19 cellular contexts compared by ENCODE assay signal in genomic region chr9:125461501-125462190, GRCh38.
"Had no signal": no experiment of that assay in that cellular context is flagged by ENCODE, and none has a peak within 500 bp of the region (broad histone marks: within the 10 kb centered on the region; RNA-seq: fewer than 3 reads in every experiment).

No MANE protein-coding gene starts in this region.

- H3K4me3 ChIP-seq: body of pancreas, lung, thyroid gland had no signal

- H3K4me1 ChIP-seq: body of pancreas, foreskin keratinocyte had no signal

- ATAC-seq: activated CD4-positive, alpha-beta T cell treated with anti-CD3 and anti-CD28 coated beads for 36 hours; activated naive CD4-positive, alpha-beta T cell treated with anti-CD3 and anti-CD28 coated beads, Interleukin-2, amount 50 U/mL, for 72 hours; activated T-cell treated with anti-CD3 and anti-CD28 coated beads, Interleukin-2, amount 50 U/mL, for 4 hours; foreskin keratinocyte; T-helper 17 cell had no signal

- H3K36me3 ChIP-seq: thyroid gland had no signal

- H3K27ac Mint-ChIP-seq: activated CD4-positive, alpha-beta memory T cell treated with anti-CD3 and anti-CD28 coated beads for 36 hours; activated CD4-positive, alpha-beta T cell treated with anti-CD3 and anti-CD28 coated beads for 36 hours; activated naive CD4-positive, alpha-beta T cell treated with anti-CD3 and anti-CD28 coated beads, Interleukin-2, amount 50 U/mL, for 72 hours; dendritic cell treated with granulocyte-macrophage colony-stimulating factor and Interleukin-4, amounts not matched to agents 40 ng/mL and 50 ng/mL, for 4 days; immature natural killer cell; T-helper 17 cell had no signal

- H3K27me3 ChIP-seq: body of pancreas, foreskin keratinocyte, thyroid gland had no signal

- H3K9me3 ChIP-seq: body of pancreas, thyroid gland had no signal

- H3K4me1 Mint-ChIP-seq: activated CD4-positive, alpha-beta T cell treated with anti-CD3 and anti-CD28 coated beads for 36 hours; immature natural killer cell; naive B cell; T-helper 17 cell had no signal

- H3K27me3 Mint-ChIP-seq: activated CD4-positive, alpha-beta memory T cell treated with anti-CD3 and anti-CD28 coated beads for 36 hours; activated CD4-positive, alpha-beta T cell treated with anti-CD3 and anti-CD28 coated beads for 36 hours; dendritic cell treated with granulocyte-macrophage colony-stimulating factor and Interleukin-4, amounts not matched to agents 40 ng/mL and 50 ng/mL, for 4 days; naive B cell; T-helper 17 cell had no signal

- H3K27ac ChIP-seq: body of pancreas, foreskin keratinocyte, thyroid gland, WERI-Rb-1 had no signal

- H3K4me3 Mint-ChIP-seq: activated CD4-positive, alpha-beta memory T cell treated with anti-CD3 and anti-CD28 coated beads for 36 hours; activated CD4-positive, alpha-beta T cell treated with anti-CD3 and anti-CD28 coated beads for 36 hours; activated T-cell treated with anti-CD3 and anti-CD28 coated beads, Interleukin-2, amount 50 U/mL, for 4 hours; dendritic cell treated with granulocyte-macrophage colony-stimulating factor and Interleukin-4, amounts not matched to agents 40 ng/mL and 50 ng/mL, for 4 days; immature natural killer cell; naive B cell; T-helper 17 cell had no signal

- DNase-seq: activated CD4-positive, alpha-beta memory T cell treated with anti-CD3 and anti-CD28 coated beads for 36 hours; activated CD4-positive, alpha-beta T cell treated with anti-CD3 and anti-CD28 coated beads for 36 hours; activated effector memory CD4-positive, alpha-beta T cell treated with anti-CD3 and anti-CD28 coated beads, Interleukin-2, amount 50 U/mL, for 16 hours; activated T-cell treated with anti-CD3 and anti-CD28 coated beads, Interleukin-2, amount 50 U/mL, for 4 hours; amniotic stem cell; effector memory CD4-positive, alpha-beta T cell; foreskin keratinocyte; immature natural killer cell; naive B cell; occipital lobe; stimulated activated CD4-positive, alpha-beta T cell treated with anti-CD3 and anti-CD28 coated beads, Interleukin-12 subunit alpha, Interleukin-12 subunit beta, amount 100 ng/mL, for 4 hours; stimulated activated CD4-positive, alpha-beta T cell treated with anti-CD3 and anti-CD28 coated beads, Interleukin-2, amount 100 ng/mL, for 24 hours; T-helper 17 cell; thyroid gland; WERI-Rb-1 had no signal
